ENCODE assay signal across 24 cellular contexts in genomic region chr10:20481054-20481453, GRCh38.
"Had no signal": no experiment of that assay in that cellular context is flagged by ENCODE, and none has a peak within 500 bp of the region (broad histone marks: within the 10 kb centered on the region; RNA-seq: fewer than 3 reads in every experiment).

No MANE protein-coding gene starts in this region.

- H3K4me1 Mint-ChIP-seq: stimulated activated effector memory CD8-positive, alpha-beta T cell treated with anti-CD3 and anti-CD28 coated beads, Interleukin-12 subunit alpha, Interleukin-12 subunit beta, amount 100 ng/mL, for 72 hours; stimulated activated memory B cell treated with anti-CD40 and anti-IgM and Interleukin-4, amounts not matched to agents 10 μg/mL and 1 μg/mL and 100 μg/mL, for 72 hours; stimulated activated naive B cell treated with anti-CD40 and anti-IgM and Interleukin-4, amounts not matched to agents 10 μg/mL and 1 μg/mL and 100 μg/mL, for 72 hours; stimulated activated naive CD8-positive, alpha-beta T cell treated with anti-CD3 and anti-CD28 coated beads, Interleukin-15, amount 100 ng/mL, for 72 hours had no signal

- H3K27me3 Mint-ChIP-seq: stimulated activated memory B cell treated with anti-CD40 and anti-IgM and Interleukin-4, amounts not matched to agents 10 μg/mL and 1 μg/mL and 100 μg/mL, for 72 hours; stimulated activated naive B cell treated with anti-CD40 and anti-IgM and Interleukin-4, amounts not matched to agents 10 μg/mL and 1 μg/mL and 100 μg/mL, for 72 hours; stimulated activated naive CD8-positive, alpha-beta T cell treated with anti-CD3 and anti-CD28 coated beads, Interleukin-15, amount 100 ng/mL, for 72 hours; stimulated activated naive CD8-positive, alpha-beta T cell treated with anti-CD3 and anti-CD28 coated beads, Interleukin-15, Interleukin-2, amounts not matched to agents 100 ng/mL and 50 ng/mL, for 24 hours; type B pancreatic cell had no signal

- ATAC-seq: stimulated activated effector memory CD8-positive, alpha-beta T cell treated with anti-CD3 and anti-CD28 coated beads, Interleukin-12 subunit alpha, Interleukin-12 subunit beta, amount 100 ng/mL, for 72 hours; stimulated activated memory B cell treated with anti-CD40 and anti-IgM and Interleukin-4, amounts not matched to agents 10 μg/mL and 1 μg/mL and 100 μg/mL, for 72 hours; stimulated activated naive B cell treated with anti-CD40 and anti-IgM and Interleukin-4, amounts not matched to agents 10 μg/mL and 1 μg/mL and 100 μg/mL, for 72 hours; stimulated activated naive CD8-positive, alpha-beta T cell treated with anti-CD3 and anti-CD28 coated beads, Interleukin-15, amount 100 ng/mL, for 72 hours; stimulated activated naive CD8-positive, alpha-beta T cell treated with anti-CD3 and anti-CD28 coated beads, Interleukin-15, Interleukin-2, amounts not matched to agents 100 U/mL and 50 U/mL, for 24 hours; upper lobe of right lung had no signal

- DNase-seq: stimulated activated CD4-positive, alpha-beta T cell treated with anti-CD3 and anti-CD28 coated beads, Interleukin-2, amount 100 ng/mL, for 48 hours; stimulated activated CD4-positive, alpha-beta T cell treated with anti-CD3 and anti-CD28 coated beads, Interleukin-4, amount 100 ng/mL, for 1 hour; stimulated activated CD4-positive, alpha-beta T cell treated with anti-CD3 and anti-CD28 coated beads, Interleukin-4, amount 100 ng/mL, for 24 hours; stimulated activated CD4-positive, alpha-beta T cell treated with anti-CD3 and anti-CD28 coated beads, Interleukin-4, amount 100 ng/mL, for 4 hours; stimulated activated CD8-positive, alpha-beta memory T cell treated with anti-CD3 and anti-CD28 coated beads, Interleukin-4, amount 100 ng/mL, for 48 hours; stimulated activated naive B cell treated with anti-CD40 and anti-IgM and Interleukin-4, amounts not matched to agents 10 μg/mL and 1 μg/mL and 100 μg/mL, for 72 hours; stimulated activated naive CD4-positive, alpha-beta T cell; stimulated activated naive CD4-positive, alpha-beta T cell treated with Interleukin-2 at 50 U/mL for 16 hours; stimulated activated naive CD8-positive, alpha-beta T cell treated with anti-CD3 and anti-CD28 coated beads, Interleukin-15, amount 100 ng/mL, for 72 hours; stimulated activated naive CD8-positive, alpha-beta T cell treated with anti-CD3 and anti-CD28 coated beads, Interleukin-15, Interleukin-2, amounts not matched to agents 100 U/mL and 50 U/mL, for 24 hours; stomach; substantia nigra; testis; thyroid gland; tibial artery; transverse colon; trophoblast cell; upper lobe of left lung; upper lobe of right lung; uterus had no signal

- H3K36me3 Mint-ChIP-seq: stimulated activated effector memory CD8-positive, alpha-beta T cell treated with anti-CD3 and anti-CD28 coated beads, Interleukin-12 subunit alpha, Interleukin-12 subunit beta, amount 100 ng/mL, for 72 hours; stimulated activated memory B cell treated with anti-CD40 and anti-IgM and Interleukin-4, amounts not matched to agents 10 μg/mL and 1 μg/mL and 100 μg/mL, for 72 hours; stimulated activated naive B cell treated with anti-CD40 and anti-IgM and Interleukin-4, amounts not matched to agents 10 μg/mL and 1 μg/mL and 100 μg/mL, for 72 hours; type B pancreatic cell had no signal

- H3K4me3 Mint-ChIP-seq: stimulated activated effector memory CD8-positive, alpha-beta T cell treated with anti-CD3 and anti-CD28 coated beads, Interleukin-12 subunit alpha, Interleukin-12 subunit beta, amount 100 ng/mL, for 72 hours; stimulated activated memory B cell treated with anti-CD40 and anti-IgM and Interleukin-4, amounts not matched to agents 10 μg/mL and 1 μg/mL and 100 μg/mL, for 72 hours; stimulated activated naive B cell treated with anti-CD40 and anti-IgM and Interleukin-4, amounts not matched to agents 10 μg/mL and 1 μg/mL and 100 μg/mL, for 72 hours; stimulated activated naive CD8-positive, alpha-beta T cell treated with anti-CD3 and anti-CD28 coated beads, Interleukin-15, amount 100 ng/mL, for 72 hours; stimulated activated naive CD8-positive, alpha-beta T cell treated with anti-CD3 and anti-CD28 coated beads, Interleukin-15, Interleukin-2, amounts not matched to agents 100 ng/mL and 50 ng/mL, for 24 hours; type B pancreatic cell had no signal

- H3K27ac Mint-ChIP-seq: stimulated activated effector memory CD8-positive, alpha-beta T cell treated with anti-CD3 and anti-CD28 coated beads, Interleukin-12 subunit alpha, Interleukin-12 subunit beta, amount 100 ng/mL, for 72 hours; stimulated activated memory B cell treated with anti-CD40 and anti-IgM and Interleukin-4, amounts not matched to agents 10 μg/mL and 1 μg/mL and 100 μg/mL, for 72 hours; stimulated activated naive B cell treated with anti-CD40 and anti-IgM and Interleukin-4, amounts not matched to agents 10 μg/mL and 1 μg/mL and 100 μg/mL, for 72 hours; stimulated activated naive CD8-positive, alpha-beta T cell treated with anti-CD3 and anti-CD28 coated beads, Interleukin-15, amount 100 ng/mL, for 72 hours; stimulated activated naive CD8-positive, alpha-beta T cell treated with anti-CD3 and anti-CD28 coated beads, Interleukin-15, Interleukin-2, amounts not matched to agents 100 ng/mL and 50 ng/mL, for 24 hours; type B pancreatic cell had no signal
